ENCODE assay signal across 17 cellular contexts in the genomic region with DNA sequence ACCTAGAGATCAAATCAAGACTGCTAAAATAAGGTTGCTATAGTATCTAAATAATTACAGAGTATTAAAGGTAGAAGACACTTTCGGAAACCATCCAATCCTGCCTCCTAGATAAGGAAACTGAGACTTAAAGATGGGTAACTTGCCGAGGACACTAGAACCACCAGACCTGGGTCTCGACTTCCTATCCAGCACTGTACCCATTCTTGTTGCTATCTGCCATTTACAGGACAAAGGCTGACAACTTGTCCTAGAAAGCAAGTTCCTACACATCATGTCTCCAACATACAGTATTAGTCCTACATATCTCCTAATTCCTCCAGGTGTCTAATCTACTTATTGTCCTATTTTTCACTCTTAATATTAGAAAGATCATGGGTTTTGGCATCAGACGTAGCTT. TPM values are rescaled to one million over a fixed set of nuclear protein-coding genes. Genes with fewer than 3 reads are reported as not detected.
A peak's percentile ranks its signal among the peaks of the same experiment; 100 is the strongest.
DNase-seq lines count a peak whose midpoint lies in the region; ATAC-seq and TF ChIP-seq lines count a peak whose summit lies in the region.
"Had no signal": no experiment of that assay in that cellular context is flagged by ENCODE, and none has a peak within 500 bp of the region (broad histone marks: within the 10 kb centered on the region; RNA-seq: fewer than 3 reads in every experiment).

No MANE protein-coding gene starts in this region.

- no peak for TF ChIP-seq CTCF in heart left ventricle (IDR thresholded peaks at IDR 0.05)
- TF ChIP-seq CTCF in VCaP (conservative IDR thresholded peaks at IDR 0.05): no peak
- TF ChIP-seq CTCF in right atrium auricular region (IDR thresholded peaks at IDR 0.05): no peak
- TF ChIP-seq CTCF in vagina (IDR thresholded peaks at IDR 0.05): no peak

- ATAC-seq in heart left ventricle: peak in 2 of 4 donors; percentile 5 to 11
- ATAC-seq in Right ventricle myocardium inferior: no peak
- ATAC-seq in GM19397 (IDR thresholded peaks at IDR 0.05; ENCODE audit: unreplicated experiment): no peak

- H3K4me3 ChIP-seq in heart left ventricle (peak overlapping the region in 6 of 12 donors; percentile 5 to 26 (median 15)), right atrium auricular region (no peak overlapping the region), vagina (no peak overlapping the region)

- intact Hi-C loops in heart left ventricle (cut with DNase I) (loop anchor here in 3 of 10 donors (2.0 to 5.0 kb wide), 2 partner anchors 37 to 39 kb away; partner anchors contain the start of genes STRADB (in 3 of the 3) and TRAK2 (in 3 of the 3)), Right ventricle myocardium inferior (cut with DNase I) (no loop called here), vagina (cut with DNase I) (no loop called here)

- H3K27me3 ChIP-seq in heart left ventricle: no peaks in the 10 kb centered on the region
- H3K27me3 ChIP-seq in right atrium auricular region: no peaks in the 10 kb centered on the region
- no peaks in the 10 kb centered on the region for H3K27me3 ChIP-seq in vagina

- peaks cover 0 to 13% (median 0%) of the 10 kb centered on the region in 9 donors for H3K36me3 ChIP-seq in heart left ventricle
- no peaks in the 10 kb centered on the region for H3K36me3 ChIP-seq in right atrium auricular region
- no peaks in the 10 kb centered on the region for H3K36me3 ChIP-seq in vagina

- WGBS in heart left ventricle, 4 donors: 33 to 44% (median 42%) methylated on average over 4 of the region's 4 CpGs

- no peaks in the 10 kb centered on the region for H3K9me3 ChIP-seq in heart left ventricle
- no peaks in the 10 kb centered on the region for H3K9me3 ChIP-seq in right atrium auricular region
- H3K9me3 ChIP-seq in vagina: no peaks in the 10 kb centered on the region

- no peak for TF ChIP-seq POLR2A in heart left ventricle (IDR thresholded peaks at IDR 0.05)
- no peak for TF ChIP-seq POLR2A in vagina (IDR thresholded peaks at IDR 0.05)

- H3K27ac ChIP-seq in heart left ventricle: peak overlapping the region; percentile 30 to 93 (median 78)
- H3K27ac ChIP-seq in VCaP: peak overlapping the region; percentile 45
- peak overlapping the region; percentile 76 to 85 for H3K27ac ChIP-seq in right atrium auricular region
- H3K27ac ChIP-seq in vagina: peak overlapping the region; percentile 37
- H3K27ac ChIP-seq: HL-60 had no signal

- DNase-seq in heart left ventricle: no peak
- no peak for DNase-seq in Right ventricle myocardium inferior (ENCODE audit: missing footprints)
- no peak for DNase-seq in right atrium auricular region (ENCODE audit: low spot score)
- no peak for DNase-seq in vagina (ENCODE audit: extremely low spot score in 2 of 2)
- DNase-seq in SHP77 (lab: John Stamatoyannopoulos, UW): no peak
- no peak for DNase-seq in HuH-7.5 (ENCODE audit: low spot score)
- DNase-seq: ACHN; activated CD4-positive, alpha-beta T cell treated with anti-CD3 and anti-CD28 coated beads for 1 hour; activated naive CD4-positive, alpha-beta T cell treated with Interleukin-2 at 50 U/mL for 16 hours; COR-L47; foreskin melanocyte; Karpas-422; NCI-H1436 treated with DMSO at 0.1 percent for 48 hours; NCI-H2227 treated with DMSO at 0.1 percent for 48 hours had no signal

- H3K4me1 ChIP-seq in heart left ventricle: peaks cover 0 to 76% (median 53%) of the 10 kb centered on the region in 12 donors
- H3K4me1 ChIP-seq in right atrium auricular region: peaks cover 0 to 66% of the 10 kb centered on the region in 2 donors
- H3K4me1 ChIP-seq in vagina: peaks cover 24% of the 10 kb centered on the region

RNA-seq across cellular contexts. Expression of gene TRAK2, which starts 37.7 kb away (rescaled TPM):
- total RNA-seq in heart left ventricle: 100 to 1,000 TPM; 110 to 201 (median 146) TPM
- polyA plus RNA-seq in heart left ventricle: 10 to 100 TPM; 41.2 to 41.9 TPM
- 163 TPM for total RNA-seq in Right ventricle myocardium inferior
- total RNA-seq in right atrium auricular region: 100 to 1,000 TPM in 1 of 2 donors, 10 to 100 TPM in 1; 89.7 to 130 TPM
- total RNA-seq in vagina: 25.8 TPM

RNA-seq across cellular contexts. Expression of gene STRADB, which starts 38.0 kb away (rescaled TPM):
- total RNA-seq in heart left ventricle (100 to 1,000 TPM in 1 of 9 donors, 10 to 100 TPM in 8; 45.0 to 105 (median 57.9) TPM), Right ventricle myocardium inferior (79.1 TPM), right atrium auricular region (10 to 100 TPM; 28.5 to 78.1 TPM), vagina (9.6 TPM)
- 10 to 100 TPM; 28.6 to 59.9 TPM for polyA plus RNA-seq in heart left ventricle

RNA-seq across cellular contexts. Expression of gene FLACC1, which starts 56.4 kb away (rescaled TPM):
- total RNA-seq in heart left ventricle: 1 to 10 TPM; 3.9 to 8.1 (median 7.2) TPM
- 1 to 10 TPM; 1.1 to 3.7 TPM for polyA plus RNA-seq in heart left ventricle
- 6.5 TPM for total RNA-seq in Right ventricle myocardium inferior
- 1 to 10 TPM; 6.2 to 7.5 TPM for total RNA-seq in right atrium auricular region
- 0.74 TPM for total RNA-seq in vagina
